Comparison of ENCODE assay signal across 13 cellular contexts in the genomic region with DNA sequence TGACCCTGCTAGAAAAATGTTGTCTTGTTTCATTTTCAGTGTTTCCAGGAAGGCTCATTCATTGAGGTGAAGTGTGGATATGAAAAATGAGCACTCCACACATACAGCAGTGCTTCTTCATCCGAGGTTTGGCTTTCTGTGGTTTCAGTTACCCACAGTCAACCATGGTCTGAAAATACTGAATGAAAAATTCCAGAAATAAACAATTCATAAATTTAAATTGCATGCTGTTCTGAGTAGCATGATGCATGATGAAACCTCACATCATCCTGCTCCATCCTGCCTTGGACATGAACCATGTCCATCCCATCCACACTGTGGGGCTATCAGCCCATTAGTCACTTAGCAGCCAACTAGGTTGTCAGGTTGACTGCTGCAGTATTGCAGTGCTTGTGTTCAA. TPM values are rescaled to one million over a fixed set of nuclear protein-coding genes. Genes with fewer than 3 reads are reported as not detected.
DNase-seq lines count a peak whose midpoint lies in the region; ATAC-seq lines count a peak whose summit lies in the region.
"Had no signal": no experiment of that assay in that cellular context is flagged by ENCODE, and none has a peak within 500 bp of the region (broad histone marks: within the 10 kb centered on the region; RNA-seq: fewer than 3 reads in every experiment).

No MANE protein-coding gene starts in this region.

- H3K27ac Mint-ChIP-seq in activated T-helper 1 cell treated with anti-CD3 and anti-CD28 coated beads, Interleukin-12 subunit alpha, Interleukin-12 subunit beta, Interleukin-2, Interleukin-4 antibody, amounts not matched to agents 30 ng/mL and 10 ng/mL and 1 ng/mL, durations not matched to agents 14 hours and 24 hours and 36 hours = peak overlapping the region; percentile 5

- no peaks in the 10 kb centered on the region for H3K27me3 Mint-ChIP-seq in activated T-helper 1 cell treated with anti-CD3 and anti-CD28 coated beads, Interleukin-12 subunit alpha, Interleukin-12 subunit beta, Interleukin-2, Interleukin-4 antibody, amounts not matched to agents 30 ng/mL and 10 ng/mL and 1 ng/mL, durations not matched to agents 14 hours and 24 hours and 36 hours (ENCODE audit: insufficient read depth)

- DNase-seq in EH (ENCODE audit: low read depth) (peak; percentile 80), glomerular visceral epithelial cell (ENCODE audit: extremely low spot score) (peak; percentile 28), NCI-H748 (lab: John Stamatoyannopoulos, UW; ENCODE audit: unreplicated experiment) (no peak), HuH-7 (ENCODE audit: low spot score) (no peak), COLO829 (ENCODE audit: low spot score) (no peak)
- no peak for DNase-seq in activated T-helper 1 cell treated with anti-CD3 and anti-CD28 coated beads, Interleukin-12 subunit alpha, Interleukin-12 subunit beta, Interleukin-2, Interleukin-4 antibody, amounts not matched to agents 30 ng/mL and 10 ng/mL and 1 ng/mL, durations not matched to agents 14 hours and 24 hours and 36 hours (ENCODE audit: low spot score)
- DNase-seq: activated T-cell treated with anti-CD3 and anti-CD28 coated beads for 4 hours, Calu3, immature natural killer cell, upper lobe of left lung had no signal

- H3K36me3 Mint-ChIP-seq in activated T-helper 1 cell treated with anti-CD3 and anti-CD28 coated beads, Interleukin-12 subunit alpha, Interleukin-12 subunit beta, Interleukin-2, Interleukin-4 antibody, amounts not matched to agents 30 ng/mL and 10 ng/mL and 1 ng/mL, durations not matched to agents 14 hours and 24 hours and 36 hours (ENCODE audit: low read depth) = peaks cover 8% of the 10 kb centered on the region

- no peak overlapping the region for H3K4me3 Mint-ChIP-seq in activated T-helper 1 cell treated with anti-CD3 and anti-CD28 coated beads, Interleukin-12 subunit alpha, Interleukin-12 subunit beta, Interleukin-2, Interleukin-4 antibody, amounts not matched to agents 30 ng/mL and 10 ng/mL and 1 ng/mL, durations not matched to agents 14 hours and 24 hours and 36 hours
- H3K4me3 Mint-ChIP-seq: immature natural killer cell had no signal

- H3K4me1 Mint-ChIP-seq in activated T-helper 1 cell treated with anti-CD3 and anti-CD28 coated beads, Interleukin-12 subunit alpha, Interleukin-12 subunit beta, Interleukin-2, Interleukin-4 antibody, amounts not matched to agents 30 ng/mL and 10 ng/mL and 1 ng/mL, durations not matched to agents 14 hours and 24 hours and 36 hours (ENCODE audit: low read depth) = peaks cover 28% of the 10 kb centered on the region

- H3K9me3 Mint-ChIP-seq in activated T-helper 1 cell treated with anti-CD3 and anti-CD28 coated beads, Interleukin-12 subunit alpha, Interleukin-12 subunit beta, Interleukin-2, Interleukin-4 antibody, amounts not matched to agents 30 ng/mL and 10 ng/mL and 1 ng/mL, durations not matched to agents 14 hours and 24 hours and 36 hours = no peaks in the 10 kb centered on the region
- H3K9me3 Mint-ChIP-seq: immature natural killer cell had no signal

- ATAC-seq in HG02885 (IDR thresholded peaks at IDR 0.05; ENCODE audit: poor library complexity, unreplicated experiment) = peak; percentile 52
- no peak for ATAC-seq in GM18498 (IDR thresholded peaks at IDR 0.05; ENCODE audit: unreplicated experiment)

- intact Hi-C loops in activated T-helper 1 cell treated with anti-CD3 and anti-CD28 coated beads, Interleukin-12 subunit alpha, Interleukin-12 subunit beta, Interleukin-2, Interleukin-4 antibody, amounts not matched to agents 30 ng/mL and 10 ng/mL and 1 ng/mL, durations not matched to agents 14 hours and 24 hours and 36 hours (cut with micrococcal nuclease) = no loop called here

RNA-seq across cellular contexts. Expression of a gene that starts 10.4 kb away (rescaled TPM):
- 0.18 TPM in 1 of 2 replicates, not detected in the other for total RNA-seq in activated T-helper 1 cell treated with anti-CD3 and anti-CD28 coated beads, Interleukin-12 subunit alpha, Interleukin-12 subunit beta, Interleukin-2, Interleukin-4 antibody, amounts not matched to agents 30 ng/mL and 10 ng/mL and 1 ng/mL, durations not matched to agents 14 hours and 24 hours and 36 hours
- total RNA-seq: Calu3 had no signal

RNA-seq across cellular contexts. Expression of a gene that starts 13.0 kb away (rescaled TPM):
- 6.8 and 7.1 TPM in 2 replicates for total RNA-seq in activated T-helper 1 cell treated with anti-CD3 and anti-CD28 coated beads, Interleukin-12 subunit alpha, Interleukin-12 subunit beta, Interleukin-2, Interleukin-4 antibody, amounts not matched to agents 30 ng/mL and 10 ng/mL and 1 ng/mL, durations not matched to agents 14 hours and 24 hours and 36 hours

RNA-seq across cellular contexts. Expression of a gene that starts 48.2 kb away (rescaled TPM):
- 1.2 and 1.8 TPM in 2 replicates for total RNA-seq in activated T-helper 1 cell treated with anti-CD3 and anti-CD28 coated beads, Interleukin-12 subunit alpha, Interleukin-12 subunit beta, Interleukin-2, Interleukin-4 antibody, amounts not matched to agents 30 ng/mL and 10 ng/mL and 1 ng/mL, durations not matched to agents 14 hours and 24 hours and 36 hours

RNA-seq across cellular contexts. Expression of a gene that starts 58.7 kb away (rescaled TPM):
- total RNA-seq in activated T-helper 1 cell treated with anti-CD3 and anti-CD28 coated beads, Interleukin-12 subunit alpha, Interleukin-12 subunit beta, Interleukin-2, Interleukin-4 antibody, amounts not matched to agents 30 ng/mL and 10 ng/mL and 1 ng/mL, durations not matched to agents 14 hours and 24 hours and 36 hours = not detected in 2 replicates
- total RNA-seq: Calu3, omental fat pad, upper lobe of left lung had no signal

Comparison
In these comparisons a context has a peak if more than half of its experiments do, and no peak if none do; other contexts are left out.
1. DNase-seq: peak in EH (single experiment) and glomerular visceral epithelial cell (single experiment); none in activated T-helper 1 cell treated with anti-CD3 and anti-CD28 coated beads, Interleukin-12 subunit alpha, Interleukin-12 subunit beta, Interleukin-2, Interleukin-4 antibody, amounts not matched to agents 30 ng/mL and 10 ng/mL and 1 ng/mL, durations not matched to agents 14 hours and 24 hours and 36 hours (single experiment), NCI-H748 (single experiment), HuH-7 (single experiment) and COLO829 (single experiment).